Comparison of ENCODE assay signal across 16 cellular contexts in the genomic region with DNA sequence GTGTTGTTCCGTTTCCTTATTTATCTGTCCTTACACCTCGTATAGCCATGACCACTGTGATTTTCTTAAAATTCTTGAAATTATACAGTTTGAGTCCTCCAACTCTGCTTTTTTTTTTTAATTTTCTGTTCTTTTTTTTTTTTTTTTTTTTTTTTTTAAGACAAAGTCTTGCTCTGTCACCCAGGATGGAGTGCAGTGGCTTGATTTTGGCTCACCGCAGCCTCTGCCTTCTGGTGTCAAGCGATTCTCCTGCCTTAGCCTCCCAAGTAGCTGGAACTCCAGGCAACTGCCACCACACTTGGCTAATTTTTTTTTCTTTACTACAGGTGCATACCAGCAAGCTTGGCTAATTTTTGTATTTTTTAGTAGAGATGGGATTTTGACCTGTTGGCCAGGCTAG. TPM values are rescaled to one million over a fixed set of nuclear protein-coding genes. Genes with fewer than 3 reads are reported as not detected.
DNase-seq lines count a peak whose midpoint lies in the region; ATAC-seq lines count a peak whose summit lies in the region.
"Had no signal": no experiment of that assay in that cellular context is flagged by ENCODE, and none has a peak within 500 bp of the region (broad histone marks: within the 10 kb centered on the region; RNA-seq: fewer than 3 reads in every experiment).

No MANE protein-coding gene starts in this region.

- peaks cover 36% of the 10 kb centered on the region for H3K36me3 ChIP-seq in Karpas-422 (ENCODE audit: insufficient read depth, low read length)

- peak overlapping the region; percentile 29 for H3K27ac Mint-ChIP-seq in activated T-cell treated with anti-CD3 and anti-CD28 coated beads, Interleukin-2, amount 50 U/mL, for 72 hours
- no peak overlapping the region for H3K27ac Mint-ChIP-seq in activated CD8-positive, alpha-beta T cell treated with anti-CD3 and anti-CD28 coated beads, Interleukin-2, amount 10 ng/mL, durations not matched to agents 7 days and 5 days
- H3K27ac Mint-ChIP-seq: B cell had no signal

- no peaks in the 10 kb centered on the region for H3K27me3 Mint-ChIP-seq in activated T-cell treated with anti-CD3 and anti-CD28 coated beads, Interleukin-2, amount 50 U/mL, for 72 hours (ENCODE audit: low read depth)
- H3K27me3 Mint-ChIP-seq in activated CD8-positive, alpha-beta T cell treated with anti-CD3 and anti-CD28 coated beads, Interleukin-2, amount 10 ng/mL, durations not matched to agents 7 days and 5 days (ENCODE audit: low read depth): no peaks in the 10 kb centered on the region
- H3K27me3 Mint-ChIP-seq: B cell; CD4-positive, alpha-beta T cell; CD8-positive, alpha-beta memory T cell had no signal

- H3K4me3 ChIP-seq in Karpas-422 (ENCODE audit: low read length): no peak overlapping the region
- H3K4me3 ChIP-seq: A549; BLaER1 treated with 17β-estradiol and CSF1 and Interleukin-3, amounts not matched to agents 10 nM and 100 nM had no signal

- peaks cover 16% of the 10 kb centered on the region for H3K79me2 ChIP-seq in Karpas-422 (ENCODE audit: low read length)

- H3K4me1 ChIP-seq in Karpas-422 (ENCODE audit: low read length): peaks cover 50% of the 10 kb centered on the region
- H3K4me1 ChIP-seq: Caco-2 had no signal

- H3K4me3 Mint-ChIP-seq in activated T-cell treated with anti-CD3 and anti-CD28 coated beads, Interleukin-2, amount 50 U/mL, for 72 hours: no peak overlapping the region
- H3K4me3 Mint-ChIP-seq in activated CD8-positive, alpha-beta T cell treated with anti-CD3 and anti-CD28 coated beads, Interleukin-2, amount 10 ng/mL, durations not matched to agents 7 days and 5 days: no peak overlapping the region
- H3K4me3 Mint-ChIP-seq: B cell; CD4-positive, alpha-beta T cell; CD8-positive, alpha-beta memory T cell had no signal

- no peak overlapping the region for H3K9ac ChIP-seq in Karpas-422 (ENCODE audit: low read length)
- H3K9ac ChIP-seq: BLaER1 treated with 17β-estradiol and CSF1 and Interleukin-3, amounts not matched to agents 10 nM and 100 nM had no signal

- peaks cover 13% of the 10 kb centered on the region for H3K4me1 Mint-ChIP-seq in activated T-cell treated with anti-CD3 and anti-CD28 coated beads, Interleukin-2, amount 50 U/mL, for 72 hours (ENCODE audit: low read depth)
- H3K4me1 Mint-ChIP-seq in activated CD8-positive, alpha-beta T cell treated with anti-CD3 and anti-CD28 coated beads, Interleukin-2, amount 10 ng/mL, durations not matched to agents 7 days and 5 days (ENCODE audit: low read depth): peaks cover 6% of the 10 kb centered on the region

- ATAC-seq in activated T-cell treated with anti-CD3 and anti-CD28 coated beads, Interleukin-2, amount 50 U/mL, for 72 hours (replicated peaks in 1 of 2): no peak
- no peak for ATAC-seq in activated CD8-positive, alpha-beta T cell treated with anti-CD3 and anti-CD28 coated beads, Interleukin-2, amount 10 ng/mL, durations not matched to agents 7 days and 5 days
- ATAC-seq: A549 had no signal

- no peaks in the 10 kb centered on the region for H3K9me2 ChIP-seq in Karpas-422 (replicated peaks; ENCODE audit: insufficient read depth, low read length)

- no peak overlapping the region for H2AFZ ChIP-seq in Karpas-422 (ENCODE audit: low read length)

- H3K27me3 ChIP-seq in Karpas-422 (ENCODE audit: low read length): no peaks in the 10 kb centered on the region
- H3K27me3 ChIP-seq: BLaER1 treated with 17β-estradiol and CSF1 and Interleukin-3, amounts not matched to agents 10 nM and 100 nM had no signal

- H3K9me3 ChIP-seq in Karpas-422 (ENCODE audit: low read length): no peaks in the 10 kb centered on the region
- H3K9me3 ChIP-seq: A549, Caco-2 had no signal

- no peaks in the 10 kb centered on the region for H4K20me1 ChIP-seq in Karpas-422 (ENCODE audit: insufficient read depth, low read depth, low read length)
- H4K20me1 ChIP-seq: BLaER1 treated with 17β-estradiol and CSF1 and Interleukin-3, amounts not matched to agents 10 nM and 100 nM had no signal

- H3K27ac ChIP-seq in Karpas-422 (ENCODE audit: low read length): peak overlapping the region; percentile 97
- H3K27ac ChIP-seq: 22Rv1; A549; BLaER1 treated with 17β-estradiol and CSF1 and Interleukin-3, amounts not matched to agents 10 nM and 100 nM had no signal

- CTCF ChIA-PET in activated CD8-positive, alpha-beta T cell treated with anti-CD3 and anti-CD28 coated beads, Interleukin-2, amount 10 ng/mL, durations not matched to agents 7 days and 5 days (lab: Charles Lee): no interaction called here

- H3K4me2 ChIP-seq in Karpas-422 (ENCODE audit: low read depth, low read length, poor library complexity, severe bottlenecking): peak overlapping the region; percentile 46
- H3K4me2 ChIP-seq: A549; BLaER1 treated with 17β-estradiol and CSF1 and Interleukin-3, amounts not matched to agents 10 nM and 100 nM had no signal

- POLR2A ChIA-PET in activated CD8-positive, alpha-beta T cell treated with anti-CD3 and anti-CD28 coated beads, Interleukin-2, amount 10 ng/mL, durations not matched to agents 7 days and 5 days (lab: Charles Lee): no interaction called here

- H3K9me3 Mint-ChIP-seq in activated T-cell treated with anti-CD3 and anti-CD28 coated beads, Interleukin-2, amount 50 U/mL, for 72 hours: no peaks in the 10 kb centered on the region
- no peaks in the 10 kb centered on the region for H3K9me3 Mint-ChIP-seq in activated CD8-positive, alpha-beta T cell treated with anti-CD3 and anti-CD28 coated beads, Interleukin-2, amount 10 ng/mL, durations not matched to agents 7 days and 5 days (ENCODE audit: insufficient read depth)
- H3K9me3 Mint-ChIP-seq: CD4-positive, alpha-beta T cell; CD8-positive, alpha-beta memory T cell had no signal

- no peak for DNase-seq in activated T-cell treated with anti-CD3 and anti-CD28 coated beads, Interleukin-2, amount 50 U/mL, for 72 hours
- DNase-seq in activated T-cell treated with anti-CD3 and anti-CD28 coated beads for 4 hours: no peak
- DNase-seq in Karpas-422: no peak
- DNase-seq in activated CD8-positive, alpha-beta T cell treated with anti-CD3 and anti-CD28 coated beads, Interleukin-2, amount 10 ng/mL, durations not matched to agents 7 days and 5 days: no peak
- DNase-seq in COR-L47 (lab: John Stamatoyannopoulos, UW): no peak
- DNase-seq: AML-193; Caco-2; Calu3; CD4-positive, alpha-beta T cell; CD8-positive, alpha-beta memory T cell; DMS79 treated with DMSO at 0.1 percent for 48 hours; GF-D8 had no signal

- H3K36me3 Mint-ChIP-seq in activated T-cell treated with anti-CD3 and anti-CD28 coated beads, Interleukin-2, amount 50 U/mL, for 72 hours (ENCODE audit: insufficient read depth in 2 of 2): peaks cover 5 to 7% of the 10 kb centered on the region in 2 donors
- peaks cover 53% of the 10 kb centered on the region for H3K36me3 Mint-ChIP-seq in activated CD8-positive, alpha-beta T cell treated with anti-CD3 and anti-CD28 coated beads, Interleukin-2, amount 10 ng/mL, durations not matched to agents 7 days and 5 days (ENCODE audit: low read depth)

RNA-seq across cellular contexts. Expression of a gene that starts 48.9 kb away (rescaled TPM):
- 10 to 100 TPM; 50.1 to 53.4 TPM for total RNA-seq in activated T-cell treated with anti-CD3 and anti-CD28 coated beads, Interleukin-2, amount 50 U/mL, for 72 hours
- total RNA-seq in Karpas-422 (2014; rRNA removed; shearing (Covaris generic); ENCODE audit: low replicate concordance): 29.4 and 32.4 TPM in 2 replicates
- 10 to 100 TPM; 53.7 to 53.9 TPM for total RNA-seq in activated CD8-positive, alpha-beta T cell treated with anti-CD3 and anti-CD28 coated beads, Interleukin-2, amount 10 ng/mL, durations not matched to agents 7 days and 5 days
